Comparison of ENCODE assay signal across 7 cellular contexts in genomic region chr10:124640538-124641231, GRCh38.
DNase-seq lines count a peak whose midpoint lies in the region; ATAC-seq and TF ChIP-seq lines count a peak whose summit lies in the region.

No MANE protein-coding gene starts in this region.

- peak overlapping the region in 1 of 3 donors; percentile 0 for H3K4me3 ChIP-seq in breast epithelium
- no peak overlapping the region for H3K4me3 ChIP-seq in neural progenitor cell

- no peak for DNase-seq in breast epithelium (ENCODE audit: low spot score in 2 of 2)
- DNase-seq in neural progenitor cell (ENCODE audit: low spot score): peak; percentile 67
- no peak for DNase-seq in GM19238 (ENCODE audit: insufficient read length, low spot score)
- no peak for DNase-seq in NCI-H345 treated with DMSO at 0.1 percent for 48 hours (lab: John Stamatoyannopoulos, UW; ENCODE audit: unreplicated experiment)
- DNase-seq in NCI-H1436 (lab: John Stamatoyannopoulos, UW): no peak

- H4K20me1 ChIP-seq in neural progenitor cell (ENCODE audit: low read depth): peaks cover 13% of the 10 kb centered on the region

- TF ChIP-seq CTCF in breast epithelium (IDR thresholded peaks at IDR 0.05): no peak
- TF ChIP-seq CTCF in neural progenitor cell (IDR thresholded peaks at IDR 0.05): no peak

- H3K27me3 Mint-ChIP-seq in neural progenitor cell (ENCODE audit: insufficient read depth, low read depth): peaks cover 2% of the 10 kb centered on the region

- peaks cover 7 to 13% of the 10 kb centered on the region in 2 donors for H3K4me1 ChIP-seq in breast epithelium
- peaks cover 59% of the 10 kb centered on the region for H3K4me1 ChIP-seq in neural progenitor cell

- no peak for TF ChIP-seq POLR2A in breast epithelium (IDR thresholded peaks at IDR 0.05)

- no peaks in the 10 kb centered on the region for H3K9me3 Mint-ChIP-seq in neural progenitor cell

- peaks cover 38% of the 10 kb centered on the region for H3K79me2 ChIP-seq in neural progenitor cell (ENCODE audit: low read depth)

- H3K4me3 Mint-ChIP-seq in neural progenitor cell: no peak overlapping the region

- peaks cover 4% of the 10 kb centered on the region for H3K36me3 Mint-ChIP-seq in neural progenitor cell

- H3K4me1 Mint-ChIP-seq in neural progenitor cell: peaks cover 38% of the 10 kb centered on the region

- H3K9ac ChIP-seq in neural progenitor cell: no peak overlapping the region

- H3K27ac ChIP-seq in breast epithelium (peak overlapping the region; percentile 33 to 48), neural progenitor cell (peak overlapping the region; percentile 97)

- H3K27ac Mint-ChIP-seq in neural progenitor cell: peak overlapping the region; percentile 94

- intact Hi-C loops in breast epithelium (cut with DNase I; ENCODE audit: low total_unique reads): loop anchor here (5.0 kb wide), 1 partner anchor 872 kb away; no protein-coding TSS in a partner anchor

- H2AFZ ChIP-seq in neural progenitor cell (replicated peaks): no peak overlapping the region

- no peaks in the 10 kb centered on the region for H3K36me3 ChIP-seq in breast epithelium
- H3K36me3 ChIP-seq in neural progenitor cell: no peaks in the 10 kb centered on the region

- ATAC-seq in GM19468 (IDR thresholded peaks at IDR 0.05; ENCODE audit: extremely low read depth, unreplicated experiment) (peak; percentile 11), HG03571 (IDR thresholded peaks at IDR 0.05; ENCODE audit: unreplicated experiment) (peak; percentile 51)

- peak overlapping the region; percentile 73 for H3K4me2 ChIP-seq in neural progenitor cell

- H3K27me3 ChIP-seq in breast epithelium (no peaks in the 10 kb centered on the region), neural progenitor cell (no peaks in the 10 kb centered on the region)

- peaks cover 36% of the 10 kb centered on the region for H3F3A ChIP-seq in neural progenitor cell (ENCODE audit: low read depth)

- no peaks in the 10 kb centered on the region for H3K9me3 ChIP-seq in breast epithelium
- H3K9me3 ChIP-seq in neural progenitor cell (ENCODE audit: low read depth): no peaks in the 10 kb centered on the region
